10 cellular contexts compared by ENCODE assay signal in the genomic region with DNA sequence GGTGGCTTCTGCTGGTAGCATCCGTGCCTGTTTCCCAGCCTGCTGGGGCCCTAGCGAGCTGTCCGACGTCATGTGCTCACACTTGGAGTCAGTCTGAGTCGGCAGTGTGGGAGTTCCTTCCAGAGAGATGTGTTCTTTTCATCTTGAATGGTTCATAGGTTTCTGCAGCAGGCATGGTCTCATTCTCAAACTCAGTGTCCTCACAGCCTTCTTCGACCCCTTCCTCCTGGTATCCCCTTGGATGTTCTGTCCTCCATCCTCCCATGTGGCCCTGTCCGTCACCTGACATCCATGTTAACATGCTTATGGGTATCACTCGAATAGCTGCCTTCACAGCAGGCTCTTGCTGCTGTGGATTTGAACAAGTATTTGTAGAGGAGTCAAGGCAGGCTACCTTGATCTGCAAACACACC. TPM values are rescaled to one million over a fixed set of nuclear protein-coding genes. Genes with fewer than 3 reads are reported as not detected.
DNase-seq lines count a peak whose midpoint lies in the region; ATAC-seq and TF ChIP-seq lines count a peak whose summit lies in the region.
"Had no signal": no experiment of that assay in that cellular context is flagged by ENCODE, and none has a peak within 500 bp of the region (broad histone marks: within the 10 kb centered on the region; RNA-seq: fewer than 3 reads in every experiment).

No MANE protein-coding gene starts in this region.

- peaks cover 5 to 23% of the 10 kb centered on the region in 2 donors for H3K36me3 Mint-ChIP-seq in CD4-positive, alpha-beta memory T cell
- peaks cover 5% of the 10 kb centered on the region for H3K36me3 Mint-ChIP-seq in activated CD4-positive, alpha-beta memory T cell treated with anti-CD3 and anti-CD28 coated beads, Interleukin-2, amount 10 ng/mL, durations not matched to agents 7 days and 5 days (ENCODE audit: low read depth)

- no peaks in the 10 kb centered on the region for H3K9me3 ChIP-seq in CD4-positive, alpha-beta memory T cell (ENCODE audit: control insufficient read depth in 1 of 2, low read length in 2 of 2)
- H3K9me3 ChIP-seq in right atrium auricular region: no peaks in the 10 kb centered on the region

- no peaks in the 10 kb centered on the region for H3K27me3 ChIP-seq in CD4-positive, alpha-beta memory T cell (ENCODE audit: insufficient read depth, low read length)
- no peaks in the 10 kb centered on the region for H3K27me3 ChIP-seq in right atrium auricular region

- ATAC-seq in HG02970 (IDR thresholded peaks at IDR 0.05; ENCODE audit: low FRiP score, unreplicated experiment) (no peak), HG03280 (IDR thresholded peaks at IDR 0.05; ENCODE audit: unreplicated experiment) (no peak)

- peaks cover 0 to 10% (median 3%) of the 10 kb centered on the region in 8 donors for H3K9me3 Mint-ChIP-seq in CD4-positive, alpha-beta memory T cell
- H3K9me3 Mint-ChIP-seq in activated CD4-positive, alpha-beta memory T cell treated with anti-CD3 and anti-CD28 coated beads, Interleukin-2, amount 10 ng/mL, durations not matched to agents 7 days and 5 days: no peaks in the 10 kb centered on the region

- H3K27ac Mint-ChIP-seq in CD4-positive, alpha-beta memory T cell: peak overlapping the region in 6 of 7 donors; percentile 49 to 86 (median 76)
- no peak overlapping the region for H3K27ac Mint-ChIP-seq in activated CD4-positive, alpha-beta memory T cell treated with anti-CD3 and anti-CD28 coated beads, Interleukin-2, amount 10 ng/mL, durations not matched to agents 7 days and 5 days

- intact Hi-C loops in CD4-positive, alpha-beta memory T cell (cut with micrococcal nuclease): no loop called here

- peak overlapping the region in 7 of 8 donors; percentile 1 to 61 (median 37) for H3K4me3 Mint-ChIP-seq in CD4-positive, alpha-beta memory T cell
- H3K4me3 Mint-ChIP-seq in activated CD4-positive, alpha-beta memory T cell treated with anti-CD3 and anti-CD28 coated beads, Interleukin-2, amount 10 ng/mL, durations not matched to agents 7 days and 5 days: no peak overlapping the region

- POLR2A ChIA-PET in CD4-positive, alpha-beta memory T cell (lab: Charles Lee; ENCODE audit: partially characterized antibody): interaction anchor here (0.9 to 1.9 kb wide), 2 partner anchors 9 to 10 kb away, joined by 5 to 6 read pairs; no protein-coding TSS in a partner anchor
- POLR2A ChIA-PET in activated CD4-positive, alpha-beta memory T cell treated with anti-CD3 and anti-CD28 coated beads, Interleukin-2, amount 10 ng/mL, durations not matched to agents 7 days and 5 days (lab: Charles Lee): interaction anchor here (2.6 kb wide), 1 partner anchor 9 kb away, joined by 10 read pairs; no protein-coding TSS in a partner anchor

- H3K4me1 Mint-ChIP-seq in CD4-positive, alpha-beta memory T cell: peaks cover 47 to 79% (median 71%) of the 10 kb centered on the region in 4 donors
- H3K4me1 Mint-ChIP-seq in activated CD4-positive, alpha-beta memory T cell treated with anti-CD3 and anti-CD28 coated beads, Interleukin-2, amount 10 ng/mL, durations not matched to agents 7 days and 5 days: peaks cover 70% of the 10 kb centered on the region

- H3K27ac ChIP-seq in CD4-positive, alpha-beta memory T cell (ENCODE audit: low read depth, low read length): no peak overlapping the region
- H3K27ac ChIP-seq in right atrium auricular region: peak overlapping the region; percentile 70 to 85
- H3K27ac ChIP-seq in skin epidermis: peak overlapping the region in 11 of 21 experiments; percentile 15 to 74 (median 53)

- DNase-seq in CD4-positive, alpha-beta memory T cell: no peak
- DNase-seq in activated CD4-positive, alpha-beta memory T cell treated with anti-CD3 and anti-CD28 coated beads, Interleukin-2, amount 10 ng/mL, durations not matched to agents 7 days and 5 days: peak; percentile 11
- no peak for DNase-seq in right atrium auricular region (ENCODE audit: low spot score)
- DNase-seq in iPS-NIHi7 (ENCODE audit: extremely low spot score): no peak
- DNase-seq: DMS153; NCI-H1105 treated with DMSO at 0.1 percent for 48 hours; stimulated activated naive CD4-positive, alpha-beta T cell had no signal

- CTCF ChIA-PET in CD4-positive, alpha-beta memory T cell (lab: Charles Lee; ENCODE audit: partially characterized antibody): interaction anchor here (0.9 kb wide), 1 partner anchor 54 kb away, joined by 3 read pairs; no protein-coding TSS in a partner anchor
- CTCF ChIA-PET in activated CD4-positive, alpha-beta memory T cell treated with anti-CD3 and anti-CD28 coated beads, Interleukin-2, amount 10 ng/mL, durations not matched to agents 7 days and 5 days (lab: Charles Lee): no interaction called here

- H3K4me3 ChIP-seq in CD4-positive, alpha-beta memory T cell (ENCODE audit: low read length in 2 of 2): no peak overlapping the region
- H3K4me3 ChIP-seq in right atrium auricular region (no peak overlapping the region), skin epidermis (no peak overlapping the region)

- H3K27me3 Mint-ChIP-seq in CD4-positive, alpha-beta memory T cell: peaks cover 0 to 5% of the 10 kb centered on the region in 2 donors
- H3K27me3 Mint-ChIP-seq in activated CD4-positive, alpha-beta memory T cell treated with anti-CD3 and anti-CD28 coated beads, Interleukin-2, amount 10 ng/mL, durations not matched to agents 7 days and 5 days: no peaks in the 10 kb centered on the region

- no peak for TF ChIP-seq CTCF in right atrium auricular region (IDR thresholded peaks at IDR 0.05)

- peaks cover 70% of the 10 kb centered on the region for H3K4me1 ChIP-seq in CD4-positive, alpha-beta memory T cell (ENCODE audit: insufficient read depth, low read length)
- H3K4me1 ChIP-seq in right atrium auricular region: peaks cover 0 to 97% of the 10 kb centered on the region in 2 donors

- no peaks in the 10 kb centered on the region for H3K36me3 ChIP-seq in CD4-positive, alpha-beta memory T cell (ENCODE audit: insufficient read depth, low read length)
- no peaks in the 10 kb centered on the region for H3K36me3 ChIP-seq in right atrium auricular region

RNA-seq across cellular contexts. Expression of a gene that starts 51.0 kb away (rescaled TPM):
- 10 to 100 TPM; 51.9 to 63.0 TPM for total RNA-seq in CD4-positive, alpha-beta memory T cell
- 10 to 100 TPM; 17.4 to 21.2 TPM for polyA plus RNA-seq in CD4-positive, alpha-beta memory T cell
- total RNA-seq in activated CD4-positive, alpha-beta memory T cell treated with anti-CD3 and anti-CD28 coated beads, Interleukin-2, amount 10 ng/mL, durations not matched to agents 7 days and 5 days: 10 to 100 TPM; 19.1 to 22.4 TPM
- 10 to 100 TPM; 33.1 to 41.2 TPM for total RNA-seq in right atrium auricular region
